In the genomic region with DNA sequence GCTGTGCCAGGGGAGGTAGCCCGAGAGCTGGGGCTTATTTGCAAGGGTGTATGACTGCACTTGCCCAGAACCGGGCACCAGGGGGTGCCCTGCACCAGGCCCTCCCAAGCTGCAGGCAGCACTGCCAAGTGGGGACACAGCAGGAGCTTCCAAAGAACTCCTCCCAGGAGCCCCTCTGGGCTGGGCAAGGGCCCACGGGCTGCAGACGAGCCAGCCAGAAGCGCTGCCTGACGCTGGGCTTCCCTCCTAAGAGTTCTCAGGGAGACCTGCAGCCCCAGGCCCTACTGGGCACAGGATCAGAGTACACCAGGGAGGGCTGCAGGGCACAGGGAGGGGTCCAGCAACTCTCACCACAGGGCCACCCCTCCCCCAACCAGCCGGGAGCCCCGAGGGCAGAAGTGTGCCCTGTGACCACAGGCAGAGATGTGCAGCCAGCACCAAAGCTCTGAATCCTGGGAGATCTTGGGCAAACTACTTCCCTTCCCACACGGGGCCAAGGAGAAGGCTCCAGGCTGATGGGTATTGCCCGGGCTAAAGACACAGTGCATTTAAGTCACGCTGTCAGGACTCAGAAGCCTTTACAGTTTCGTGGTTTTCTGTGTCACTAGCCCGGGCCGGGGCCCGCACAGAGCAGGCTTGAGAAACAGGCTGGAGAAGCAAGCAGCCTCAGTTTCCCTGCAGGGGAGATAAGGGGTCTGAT, we compare ENCODE assay signal across 8 cellular contexts.
DNase-seq lines count a peak whose midpoint lies in the region; ATAC-seq and TF ChIP-seq lines count a peak whose summit lies in the region.

No MANE protein-coding gene starts in this region.

- TF ChIP-seq CTCF in astrocyte of the cerebellum (IDR thresholded peaks at IDR 0.05; ENCODE audit: low read depth, low read length, missing control alignments) (peak; percentile 36), left lung (IDR thresholded peaks at IDR 0.05) (peak in 1 of 2 donors; percentile 40)

- CTCF ChIA-PET in HEK293T (lab: Yijun Ruan, JAX), result interaction anchor here (0.7 to 1.0 kb wide), 2 partner anchors 72 to 79 kb away, joined by 3 read pairs; no protein-coding TSS in a partner anchor

- in situ Hi-C loops in astrocyte of the cerebellum (cut with HindIII; ENCODE audit: low sequenced_read_pairs), result no loop called here

- peak; percentile 83 for ATAC-seq in left lung
- ATAC-seq in GM19324 (IDR thresholded peaks at IDR 0.05; ENCODE audit: low FRiP score, unreplicated experiment), result no peak

- H3K27ac ChIP-seq in left lung, result no peak overlapping the region

- DNase-seq in DMS114 treated with DMSO at 0.1 percent for 48 hours (lab: John Stamatoyannopoulos, UW; ENCODE audit: unreplicated experiment), result peak; percentile 13
- peak; percentile 48 for DNase-seq in HEK293T (ENCODE audit: extremely low spot score)
- peak; percentile 0 for DNase-seq in NCI-H774 (lab: John Stamatoyannopoulos, UW)
- peak; percentile 15 for DNase-seq in astrocyte of the cerebellum (ENCODE audit: low read depth)
- DNase-seq in left lung, result peak in 1 of 2 donors; percentile 78
- DNase-seq in NK-92 (lab: John Stamatoyannopoulos, UW; ENCODE audit: unreplicated experiment), result no peak
- DNase-seq in NCI-H2107 treated with DMSO at 0.1 percent for 48 hours (lab: John Stamatoyannopoulos, UW; ENCODE audit: unreplicated experiment), result no peak

- no peaks in the 10 kb centered on the region for H3K9me3 ChIP-seq in left lung

- no peaks in the 10 kb centered on the region for H3K36me3 ChIP-seq in left lung

- intact Hi-C loops in left lung (cut with DNase I), result no loop called here

- H3K4me1 ChIP-seq in left lung, result no peaks in the 10 kb centered on the region

- peaks cover 0 to 80% of the 10 kb centered on the region in 2 donors for H3K27me3 ChIP-seq in left lung

- H3K4me3 ChIP-seq in astrocyte of the cerebellum (ENCODE audit: low read depth, low read length), result no peak overlapping the region
- no peak overlapping the region for H3K4me3 ChIP-seq in left lung

- POLR2A ChIA-PET in HEK293T (lab: Yijun Ruan, JAX), result no interaction called here

TF ChIP-seq in HEK293T, 16 proteins besides CTCF, POLR2A, EP300 and RAD21:
- TF ChIP-seq ELF4 (IDR thresholded peaks at IDR 0.05), result no peak
- TF ChIP-seq LEF1 (IDR thresholded peaks at IDR 0.05; ENCODE audit: borderline replicate concordance), result no peak
- no peak for TF ChIP-seq FOXK2 (IDR thresholded peaks at IDR 0.05)
- TF ChIP-seq NFRKB (IDR thresholded peaks at IDR 0.05), result no peak
- TF ChIP-seq FOXA1 (IDR thresholded peaks at IDR 0.05), result no peak

Comparison
In these comparisons a context has a peak if more than half of its experiments do, and no peak if none do; other contexts are left out.
1. DNase-seq: peak in DMS114 treated with DMSO at 0.1 percent for 48 hours (single experiment), HEK293T (single experiment), NCI-H774 (single experiment) and astrocyte of the cerebellum (single experiment); none in NK-92 (single experiment) and NCI-H2107 treated with DMSO at 0.1 percent for 48 hours (single experiment).